In the genomic region with DNA sequence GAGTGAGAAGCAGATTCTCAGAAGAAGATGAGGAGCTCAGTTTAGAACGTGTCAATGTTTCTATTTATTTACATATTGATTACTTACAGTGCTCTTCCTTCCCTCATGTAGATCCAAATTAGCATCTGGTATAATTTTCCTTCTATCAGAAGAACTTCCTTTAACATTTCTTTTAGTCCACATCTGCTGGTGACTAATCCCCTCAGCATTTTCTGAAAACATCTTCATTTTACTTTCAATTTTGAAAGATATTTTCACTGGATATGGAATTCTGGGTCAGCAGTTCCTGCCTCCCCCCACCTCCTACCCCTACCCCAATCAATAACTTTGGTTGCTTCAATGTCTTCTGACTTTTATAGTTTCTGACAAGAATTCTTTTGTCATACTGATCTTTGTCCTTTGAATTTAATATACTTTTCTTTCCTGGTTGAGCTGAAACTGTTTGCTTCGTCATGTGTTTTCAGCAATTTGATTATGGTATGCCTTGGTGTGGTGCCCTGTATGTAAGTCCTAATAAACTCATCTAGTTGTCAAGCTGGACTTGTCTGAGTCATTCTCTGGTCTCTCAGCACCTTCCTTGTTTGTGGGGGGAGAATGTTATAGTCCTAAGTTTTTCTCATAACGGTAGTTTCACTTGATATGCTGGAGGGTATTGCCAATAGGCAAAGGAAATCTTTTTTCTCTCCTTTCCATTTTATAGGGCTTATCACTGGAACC, we compare ENCODE assay signal across 18 cellular contexts. TPM values are rescaled to one million over a fixed set of nuclear protein-coding genes. Genes with fewer than 3 reads are reported as not detected.
A peak's percentile ranks its signal among the peaks of the same experiment; 100 is the strongest.
DNase-seq lines count a peak whose midpoint lies in the region; ATAC-seq and TF ChIP-seq lines count a peak whose summit lies in the region.
"Had no signal": no experiment of that assay in that cellular context is flagged by ENCODE, and none has a peak within 500 bp of the region (broad histone marks: within the 10 kb centered on the region; RNA-seq: fewer than 3 reads in every experiment).

No MANE protein-coding gene starts in this region.

- H3K4me1 ChIP-seq in HUES6 (ENCODE audit: control insufficient read depth, insufficient read depth, low read length) (peaks cover 10% of the 10 kb centered on the region), breast epithelium (no peaks in the 10 kb centered on the region)
- H3K4me1 ChIP-seq: HAP-1 had no signal

- intact Hi-C loops in breast epithelium (cut with DNase I; ENCODE audit: low total_unique reads) (no loop called here), left ventricle myocardium superior (cut with micrococcal nuclease) (no loop called here)

- ATAC-seq in left ventricle myocardium superior: no peak
- ATAC-seq in HG02885 (IDR thresholded peaks at IDR 0.05; ENCODE audit: poor library complexity, unreplicated experiment): no peak
- ATAC-seq: activated CD4-positive, alpha-beta T cell treated with anti-CD3 and anti-CD28 coated beads for 36 hours; effector memory CD8-positive, alpha-beta T cell; stimulated activated effector memory CD8-positive, alpha-beta T cell treated with anti-CD3 and anti-CD28 coated beads, Interleukin-12 subunit alpha, Interleukin-12 subunit beta, amount 100 ng/mL, for 72 hours had no signal

- H3K9me3 ChIP-seq in HUES6 (ENCODE audit: control insufficient read depth, insufficient read depth, low read depth, low read length) (peaks cover 9% of the 10 kb centered on the region), breast epithelium (no peaks in the 10 kb centered on the region)
- H3K9me3 ChIP-seq: HAP-1 had no signal

- TF ChIP-seq POLR2A in breast epithelium (IDR thresholded peaks at IDR 0.05): no peak

- peak overlapping the region; percentile 54 for H3K9ac ChIP-seq in HUES6 (ENCODE audit: low read length)

- no peak for TF ChIP-seq CTCF in AG09309 (IDR thresholded peaks at IDR 0.05; ENCODE audit: control insufficient read depth, insufficient read depth, low read depth, low read length, missing control alignments)
- TF ChIP-seq CTCF in breast epithelium (IDR thresholded peaks at IDR 0.05): no peak

- H3K27me3 ChIP-seq in HUES6 (ENCODE audit: control insufficient read depth, insufficient read depth, low read length) (no peaks in the 10 kb centered on the region), breast epithelium (no peaks in the 10 kb centered on the region)

- H3K27ac ChIP-seq in HUES6 (ENCODE audit: low read depth, low read length): peak overlapping the region; percentile 58
- H3K27ac ChIP-seq in breast epithelium: peak overlapping the region; percentile 29 to 52

- DNase-seq in AG09309 (ENCODE audit: low read depth) (no peak), breast epithelium (ENCODE audit: low spot score in 2 of 2) (no peak), kidney tubule cell (ENCODE audit: low spot score) (peak; percentile 30), left ventricle myocardium superior (no peak), cerebellar nuclear complex (lab: John Stamatoyannopoulos, UW) (no peak), SIG-M5 treated with dmso at 0.1 percent for 504 hours (lab: John Stamatoyannopoulos, UW; ENCODE audit: unreplicated experiment) (no peak)
- DNase-seq: activated CD4-positive, alpha-beta T cell treated with anti-CD3 and anti-CD28 coated beads for 36 hours; activated T-cell treated with anti-CD3 and anti-CD28 coated beads, Interleukin-2, amount 50 U/mL, for 1 hour; amniotic stem cell; effector memory CD8-positive, alpha-beta T cell; hippocampal formation; NCI-H187 treated with DMSO at 0.1 percent for 48 hours; NCI-H774; occipital lobe had no signal

- H3K36me3 ChIP-seq in HUES6 (ENCODE audit: control insufficient read depth, insufficient read depth, low read length) (no peaks in the 10 kb centered on the region), breast epithelium (no peaks in the 10 kb centered on the region)
- H3K36me3 ChIP-seq: HAP-1 had no signal

- H3K4me3 ChIP-seq in AG09309 (ENCODE audit: control insufficient read depth, low read depth, low read length): peak overlapping the region; percentile 27
- no peak overlapping the region for H3K4me3 ChIP-seq in HUES6 (ENCODE audit: low read depth, low read length)
- H3K4me3 ChIP-seq in breast epithelium: no peak overlapping the region
- H3K4me3 ChIP-seq: HAP-1 had no signal

RNA-seq across cellular contexts. Expression of gene SMPDL3A, which starts 57.0 kb away (rescaled TPM):
- total RNA-seq in breast epithelium (10 to 100 TPM in 2 of 3 donors, 1 to 10 TPM in 1; 9.1 to 26.5 (median 17.0) TPM), left ventricle myocardium superior (4.4 TPM)
- total RNA-seq: activated CD4-positive, alpha-beta T cell treated with anti-CD3 and anti-CD28 coated beads for 36 hours had no signal
